In genomic region chr22:29195964-29196666, GRCh38 we compare ENCODE assay signal across 1 cellular context.
TF ChIP-seq lines count a peak whose summit lies in the region.

No MANE protein-coding gene starts in this region.

TF ChIP-seq in GM23338, 12 proteins besides CTCF, POLR2A, EP300 and RAD21 (continued from another document):
- TF ChIP-seq ZNF462 (CRISPR knock-in tag; IDR thresholded peaks at IDR 0.05), result no peak
- TF ChIP-seq ETS1 (IDR thresholded peaks at IDR 0.05), result no peak
- TF ChIP-seq JUNB (IDR thresholded peaks at IDR 0.05; ENCODE audit: unreplicated experiment), result no peak
- no peak for TF ChIP-seq EZH2 (IDR thresholded peaks at IDR 0.05; ENCODE audit: low read depth, unreplicated experiment)
- no peak for TF ChIP-seq ZNF114 (CRISPR knock-in tag; IDR thresholded peaks at IDR 0.05)
- no peak for TF ChIP-seq POLR2AphosphoS5 (IDR thresholded peaks at IDR 0.05; ENCODE audit: low read depth)
- TF ChIP-seq STAT1 (IDR thresholded peaks at IDR 0.05; ENCODE audit: unreplicated experiment), result no peak
- TF ChIP-seq, protein P1, sequence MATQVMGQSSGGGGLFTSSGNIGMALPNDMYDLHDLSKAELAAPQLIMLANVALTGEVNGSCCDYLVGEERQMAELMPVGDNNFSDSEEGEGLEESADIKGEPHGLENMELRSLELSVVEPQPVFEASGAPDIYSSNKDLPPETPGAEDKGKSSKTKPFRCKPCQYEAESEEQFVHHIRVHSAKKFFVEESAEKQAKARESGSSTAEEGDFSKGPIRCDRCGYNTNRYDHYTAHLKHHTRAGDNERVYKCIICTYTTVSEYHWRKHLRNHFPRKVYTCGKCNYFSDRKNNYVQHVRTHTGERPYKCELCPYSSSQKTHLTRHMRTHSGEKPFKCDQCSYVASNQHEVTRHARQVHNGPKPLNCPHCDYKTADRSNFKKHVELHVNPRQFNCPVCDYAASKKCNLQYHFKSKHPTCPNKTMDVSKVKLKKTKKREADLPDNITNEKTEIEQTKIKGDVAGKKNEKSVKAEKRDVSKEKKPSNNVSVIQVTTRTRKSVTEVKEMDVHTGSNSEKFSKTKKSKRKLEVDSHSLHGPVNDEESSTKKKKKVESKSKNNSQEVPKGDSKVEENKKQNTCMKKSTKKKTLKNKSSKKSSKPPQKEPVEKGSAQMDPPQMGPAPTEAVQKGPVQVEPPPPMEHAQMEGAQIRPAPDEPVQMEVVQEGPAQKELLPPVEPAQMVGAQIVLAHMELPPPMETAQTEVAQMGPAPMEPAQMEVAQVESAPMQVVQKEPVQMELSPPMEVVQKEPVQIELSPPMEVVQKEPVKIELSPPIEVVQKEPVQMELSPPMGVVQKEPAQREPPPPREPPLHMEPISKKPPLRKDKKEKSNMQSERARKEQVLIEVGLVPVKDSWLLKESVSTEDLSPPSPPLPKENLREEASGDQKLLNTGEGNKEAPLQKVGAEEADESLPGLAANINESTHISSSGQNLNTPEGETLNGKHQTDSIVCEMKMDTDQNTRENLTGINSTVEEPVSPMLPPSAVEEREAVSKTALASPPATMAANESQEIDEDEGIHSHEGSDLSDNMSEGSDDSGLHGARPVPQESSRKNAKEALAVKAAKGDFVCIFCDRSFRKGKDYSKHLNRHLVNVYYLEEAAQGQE (IDR thresholded peaks at IDR 0.05; ENCODE audit: unreplicated experiment), result no peak
TF ChIP-seq in GM23338: peak in this region for 0.
